ENCODE assay signal across 8 cellular contexts in the genomic region with DNA sequence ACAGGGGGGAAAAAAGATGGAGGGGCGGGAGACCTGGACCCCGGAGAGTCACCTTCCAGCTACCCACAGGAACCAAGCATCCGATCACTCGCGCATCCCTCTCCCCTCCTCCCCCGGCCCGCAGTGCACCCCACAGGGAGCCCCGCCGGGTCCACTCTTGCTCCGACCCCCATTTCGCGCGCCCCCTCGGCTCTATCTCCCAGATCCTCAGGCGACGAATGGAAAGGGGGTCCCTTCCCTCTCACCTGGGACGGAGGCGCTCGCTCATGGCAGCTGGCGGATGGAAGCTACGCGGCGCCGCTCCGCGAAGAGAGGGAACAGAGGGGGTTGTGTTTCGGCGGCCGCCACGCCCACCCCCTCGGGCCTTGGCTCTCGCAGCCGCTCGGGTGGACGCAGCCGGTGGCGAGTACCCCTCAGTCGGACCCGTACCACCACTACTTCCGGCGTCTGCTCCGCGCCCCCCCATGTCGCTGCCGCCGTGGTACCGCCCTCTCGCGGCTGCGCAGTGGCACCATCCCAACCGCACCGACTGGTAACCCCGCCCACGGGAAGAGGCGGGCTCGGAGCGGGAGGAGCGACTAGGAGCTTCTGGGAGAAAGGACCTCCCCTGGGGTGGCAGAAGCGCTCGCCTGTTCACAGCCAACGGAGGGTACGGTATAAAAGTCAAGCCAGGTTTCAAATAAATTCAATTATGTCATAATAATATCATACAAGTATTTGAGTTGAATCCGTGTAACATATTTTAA. TPM values are rescaled to one million over a fixed set of nuclear protein-coding genes. Genes with fewer than 3 reads are reported as not detected.
DNase-seq lines count a peak whose midpoint lies in the region; ATAC-seq, FAIRE-seq and TF ChIP-seq lines count a peak whose summit lies in the region.

No MANE protein-coding gene starts in this region.

- peak; percentile 40 to 61 for TF ChIP-seq POLR2A in H1 (IDR thresholded peaks at IDR 0.05; ENCODE audit: control extremely low read depth in 1 of 2, low read depth in 2 of 2, low read length in 2 of 2)

- no peak for FAIRE-seq in H1 (lab: Jason Lieb, UNC)

- peak; percentile 78 for ATAC-seq in GM21360 (IDR thresholded peaks at IDR 0.05; ENCODE audit: unreplicated experiment)

- H3K14ac ChIP-seq in H1 (ENCODE audit: insufficient read length) (no peak overlapping the region), mesenchymal stem cell (ENCODE audit: low read length in 2 of 2) (peak overlapping the region in 1 of 2 experiments; percentile 94)

- H4K8ac ChIP-seq in H1 (ENCODE audit: extremely low read depth, insufficient read depth, low read length) (peak overlapping the region; percentile 73; the same call in 1 of the 2 replicates), mesenchymal stem cell (ENCODE audit: low read length) (no peak overlapping the region)

- H2AK5ac ChIP-seq in H1 (ENCODE audit: low read depth, low read length): no peak overlapping the region
- H2AK5ac ChIP-seq in mesenchymal stem cell (ENCODE audit: low read length, severe bottlenecking): no peak overlapping the region

- H3K27ac ChIP-seq in H1 (ENCODE audit: low read depth, low read length): peak overlapping the region; percentile 74
- peak overlapping the region; percentile 68 for H3K27ac ChIP-seq in mesenchymal stem cell (ENCODE audit: low read length, poor library complexity, severe bottlenecking)

- CTCF ChIA-PET in H1 (lab: Charles Lee; ENCODE audit: partially characterized antibody): interaction anchor here (1.0 to 2.8 kb wide), 10 partner anchors 16 to 508 kb away, joined by 3 to 10 read pairs (median 4); partner anchors contain the start of genes CDC42EP4 and COG1

- peak overlapping the region; percentile 83 for H3K56ac ChIP-seq in H1 (replicated peaks; ENCODE audit: insufficient read length, low read depth, low read length)

- H3K4me3 ChIP-seq in H1 (ENCODE audit: extremely low read depth in 1 of 4, insufficient read depth in 2 of 4, low read depth in 3 of 4, low read length in 4 of 4) (peak overlapping the region; percentile 90 to 94 (median 92)), mesenchymal stem cell (ENCODE audit: insufficient read depth in 1 of 2, low read depth in 1 of 2, low read length in 2 of 2) (peak overlapping the region; percentile 98 to 99)

- H4K5ac ChIP-seq in H1 (ENCODE audit: insufficient read length, low read depth, low read length): peak overlapping the region; percentile 79

- H2BK120ac ChIP-seq in H1 (replicated peaks; ENCODE audit: low read depth, low read length) (no peak overlapping the region), mesenchymal stem cell (ENCODE audit: low read depth, low read length) (peak overlapping the region; percentile 51)

- H3K9me3 ChIP-seq in H1 (ENCODE audit: insufficient read depth in 2 of 2, low read depth in 1 of 2, low read length in 1 of 2) (no peaks in the 10 kb centered on the region), mesenchymal stem cell (ENCODE audit: control insufficient read depth, low read length) (no peaks in the 10 kb centered on the region)

- peak overlapping the region; percentile 67 to 90 (median 73) for H3K9ac ChIP-seq in H1 (replicated peaks in 1 of 4; ENCODE audit: extremely low read depth in 1 of 4, low read depth in 3 of 4, low read length in 3 of 4)
- peak overlapping the region; percentile 93 for H3K9ac ChIP-seq in mesenchymal stem cell (ENCODE audit: low read length)

- DNase-seq in COR-L47 (lab: John Stamatoyannopoulos, UW) (peak; percentile 95), HT1080 (ENCODE audit: low read depth) (peak; percentile 92), NOMO-1 (lab: John Stamatoyannopoulos, UW; ENCODE audit: unreplicated experiment in 2 of 2) (peak; percentile 87 to 90), H1 (ENCODE audit: low read depth in 1 of 2, low spot score in 2 of 2) (peak; percentile 93 to 99), mesenchymal stem cell (peak; percentile 94)
- DNase-seq in activated CD8-positive, alpha-beta memory T cell treated with anti-CD3 and anti-CD28 coated beads for 48 hours (ENCODE audit: low read depth in 2 of 3, low spot score in 2 of 3): peak; percentile 92 to 96 (median 93)
- peak; percentile 95 for DNase-seq in stimulated activated CD8-positive, alpha-beta memory T cell treated with anti-CD3 and anti-CD28 coated beads, Interleukin-12 subunit alpha, Interleukin-12 subunit beta, amount 100 ng/mL, for 24 hours (ENCODE audit: extremely low read depth)

- H3K23ac ChIP-seq in H1 (ENCODE audit: insufficient read length) (no peak overlapping the region), mesenchymal stem cell (ENCODE audit: low read length in 2 of 2) (peak overlapping the region in 1 of 2 experiments; percentile 14)

- H2BK5ac ChIP-seq in H1 (ENCODE audit: low read depth, low read length) (peak overlapping the region; percentile 82; the same call in 1 of the 2 replicates), mesenchymal stem cell (ENCODE audit: low read depth, low read length, poor library complexity, severe bottlenecking) (peak overlapping the region; percentile 47)

- no peak for TF ChIP-seq RAD21 in H1 (IDR thresholded peaks at IDR 0.05 in 1 of 2, conservative IDR thresholded peaks at IDR 0.05 in 1 of 2; ENCODE audit: low read depth in 2 of 2, low read length in 2 of 2)

- H3K4ac ChIP-seq in H1 (replicated peaks; ENCODE audit: insufficient read length, low read depth, low read length): no peak overlapping the region
- H3K4ac ChIP-seq in mesenchymal stem cell (ENCODE audit: low read depth in 1 of 2, low read length in 2 of 2): peak overlapping the region; percentile 42 to 46

- H3K4me1 ChIP-seq in H1 (replicated peaks in 1 of 4; ENCODE audit: control insufficient read depth in 3 of 4, insufficient read depth in 4 of 4, low read length in 3 of 4) (peaks cover 0 to 9% (median 4%) of the 10 kb centered on the region in 4 experiments; a peak in 5 of 7 replicates), mesenchymal stem cell (ENCODE audit: control insufficient read depth, insufficient read depth, low read depth, low read length) (peaks cover 13% of the 10 kb centered on the region)

- H3K36me3 ChIP-seq in H1 (ENCODE audit: control insufficient read depth in 2 of 4, insufficient read depth in 4 of 4, low read length in 3 of 4) (peaks cover 8 to 19% (median 15%) of the 10 kb centered on the region in 4 experiments; a peak in 6 of 8 replicates), mesenchymal stem cell (ENCODE audit: control insufficient read depth in 1 of 2, insufficient read depth in 2 of 2, low read depth in 1 of 2, low read length in 2 of 2) (peaks cover 6 to 18% of the 10 kb centered on the region in 2 experiments)

- H3K27me3 ChIP-seq in H1 (replicated peaks in 1 of 4; ENCODE audit: control insufficient read depth in 3 of 4, extremely low read depth in 1 of 4, insufficient read depth in 3 of 4, low read length in 3 of 4) (no peaks in the 10 kb centered on the region), mesenchymal stem cell (ENCODE audit: control insufficient read depth in 1 of 2, insufficient read depth in 1 of 2, low read length in 2 of 2) (no peaks in the 10 kb centered on the region)

- TF ChIP-seq CTCF in H1 (IDR thresholded peaks at IDR 0.05; ENCODE audit: control extremely low read depth in 1 of 3, insufficient read depth in 1 of 3, low read depth in 1 of 3, low read length in 3 of 3): peak in 2 of 3 experiments; percentile 15 to 24; a peak in 1 of 4 replicates

- H4K20me1 ChIP-seq in H1 (replicated peaks in 1 of 2; ENCODE audit: control insufficient read depth in 1 of 2, insufficient read depth in 2 of 2, low read length in 2 of 2): peaks cover 2 to 7% of the 10 kb centered on the region in 2 experiments

- H3K18ac ChIP-seq in H1 (ENCODE audit: extremely low read depth, low read length) (peak overlapping the region; percentile 15; the same call in 1 of the 2 replicates), mesenchymal stem cell (ENCODE audit: low read depth in 1 of 2, low read length in 2 of 2) (peak overlapping the region; percentile 64 to 97)

- H3K79me1 ChIP-seq in H1 (ENCODE audit: low read depth, low read length): peaks cover 4% of the 10 kb centered on the region; the same call in 1 of the 2 replicates
- peaks cover 13% of the 10 kb centered on the region for H3K79me1 ChIP-seq in mesenchymal stem cell (replicated peaks; ENCODE audit: low read length, poor library complexity, severe bottlenecking)

- H3K23me2 ChIP-seq in H1 (ENCODE audit: low read depth, low read length): peaks cover 6% of the 10 kb centered on the region

- H3K4me2 ChIP-seq in H1 (ENCODE audit: insufficient read depth in 1 of 2, low read depth in 2 of 2, low read length in 2 of 2): peak overlapping the region; percentile 91 to 99
- H3K4me2 ChIP-seq in mesenchymal stem cell (ENCODE audit: low read length, poor library complexity, severe bottlenecking): peak overlapping the region; percentile 89

- H4K91ac ChIP-seq in H1 (replicated peaks; ENCODE audit: insufficient read length, low read length) (peak overlapping the region; percentile 38), mesenchymal stem cell (ENCODE audit: low read length) (peak overlapping the region; percentile 34)

- peak in 1 of 2 experiments; percentile 41; a peak in 1 of 3 replicates for TF ChIP-seq EP300 in H1 (IDR thresholded peaks at IDR 0.05; ENCODE audit: borderline replicate concordance in 1 of 2, low read depth in 2 of 2, low read length in 2 of 2)

- POLR2A ChIA-PET in H1 (lab: Charles Lee; ENCODE audit: partially characterized antibody): interaction anchor here (0.6 to 2.5 kb wide), 22 partner anchors 9 to 129 kb away, joined by 3 to 18 read pairs (median 5); partner anchors contain the start of genes COG1 and SSTR2

- H2BK12ac ChIP-seq in H1 (ENCODE audit: low read depth, low read length) (no peak overlapping the region), mesenchymal stem cell (ENCODE audit: low read length in 2 of 2) (peak overlapping the region in 1 of 2 experiments; percentile 21)

- H2BK20ac ChIP-seq in H1 (ENCODE audit: low read length): no peak overlapping the region

- H3K79me2 ChIP-seq in H1 (ENCODE audit: control insufficient read depth in 1 of 2, insufficient read depth in 2 of 2, low read length in 2 of 2): peaks cover 10 to 65% of the 10 kb centered on the region in 2 experiments

- WGBS in H1 (ENCODE audit: extremely low coverage in 1 of 2, insufficient coverage in 1 of 2, insufficient read length in 1 of 2, insufficient replicate concordance in 2 of 2, low coverage in 1 of 2, low lambda C conversion rate in 2 of 2, missing lambda C conversion rate in 1 of 2), 2 experiments: 1% methylated on average over 28 of the region's 63 CpGs; no CpG with 5 or more reads in 1 of the 2 experiments
- under 1% methylated on average over 50 of the region's 63 CpGs for WGBS in mesenchymal stem cell

- no peak overlapping the region for H2BK15ac ChIP-seq in H1 (ENCODE audit: low read length)
- peak overlapping the region; percentile 65 for H2BK15ac ChIP-seq in mesenchymal stem cell (ENCODE audit: low read depth, poor library complexity, severe bottlenecking)

- H2AFZ ChIP-seq in H1 (ENCODE audit: low read length) (no peak overlapping the region), mesenchymal stem cell (ENCODE audit: low read depth, low read length) (peak overlapping the region; percentile 95)

RNA-seq across cellular contexts. Expression of gene CPSF4L, which starts 29.7 kb away (rescaled TPM):
- not detected in 2 replicates for total RNA-seq in HT1080 (2014; rRNA removed; shearing (Covaris generic))
- polyA plus RNA-seq in HT1080 (2015; cell fraction: cytosol; rRNA removed): not detected in 2 replicates
- not detected in 2 replicates for polyA plus RNA-seq in HT1080 (2015; cell fraction: nucleus; rRNA removed)
- not detected in 2 replicates for total RNA-seq in H1 (2021; fragmentation: NEBNext Ultra II Directional; extraction: Animal tissue kit (Norgen Biotek cat#: 25700))
- 0.28 TPM in 1 of 2 replicates, not detected in the other for polyA plus RNA-seq in H1 (2011; rRNA removed)
- not detected for polyA plus RNA-seq in H1 (2011; cell fraction: cytosol; rRNA removed)
- not detected for polyA plus RNA-seq in H1 (2011; cell fraction: nucleus; rRNA removed)
- polyA plus RNA-seq in H1 (2012, experiment 1 of 2): not detected in 4 replicates
- polyA plus RNA-seq in H1 (2012, experiment 2 of 2): not detected
- not detected for polyA plus RNA-seq in H1 (2013, experiment 1 of 2)
- polyA plus RNA-seq in H1 (2013, experiment 2 of 2): not detected
- polyA minus RNA-seq in H1 (2011; rRNA and poly(A)+ RNA removed): not detected in 2 replicates
- not detected for polyA minus RNA-seq in H1 (2011; cell fraction: cytosol; rRNA and poly(A)+ RNA removed)
- polyA minus RNA-seq in H1 (2011; cell fraction: nucleus; rRNA and poly(A)+ RNA removed): not detected
- polyA plus RNA-seq in mesenchymal stem cell (2013, experiment 1 of 2): not detected
- polyA plus RNA-seq in mesenchymal stem cell (2013, experiment 2 of 2): not detected

RNA-seq across cellular contexts. Expression of gene COG1, which starts 39.2 kb away (rescaled TPM):
- total RNA-seq in HT1080 (2014; rRNA removed; shearing (Covaris generic)): 20.1 and 34.9 TPM in 2 replicates
- polyA plus RNA-seq in HT1080 (2015; cell fraction: cytosol; rRNA removed): 21.5 and 21.8 TPM in 2 replicates
- 67.6 and 68.1 TPM in 2 replicates for polyA plus RNA-seq in HT1080 (2015; cell fraction: nucleus; rRNA removed)
- total RNA-seq in H1 (2021; fragmentation: NEBNext Ultra II Directional; extraction: Animal tissue kit (Norgen Biotek cat#: 25700)): 18.7 and 19.5 TPM in 2 replicates
- 11.0 and 13.7 TPM in 2 replicates for polyA plus RNA-seq in H1 (2011; rRNA removed)
- polyA plus RNA-seq in H1 (2011; cell fraction: cytosol; rRNA removed): 11.4 TPM
- 33.9 TPM for polyA plus RNA-seq in H1 (2011; cell fraction: nucleus; rRNA removed)
- 18.7 to 20.9 TPM (median 19.7 TPM) in 4 replicates for polyA plus RNA-seq in H1 (2012, experiment 1 of 2)
- polyA plus RNA-seq in H1 (2012, experiment 2 of 2): 13.1 TPM
- 23.1 TPM for polyA plus RNA-seq in H1 (2013, experiment 1 of 2)
- polyA plus RNA-seq in H1 (2013, experiment 2 of 2): 17.5 TPM
- 23.3 and 24.9 TPM in 2 replicates for polyA minus RNA-seq in H1 (2011; rRNA and poly(A)+ RNA removed)
- polyA minus RNA-seq in H1 (2011; cell fraction: cytosol; rRNA and poly(A)+ RNA removed): 7.3 TPM
- polyA minus RNA-seq in H1 (2011; cell fraction: nucleus; rRNA and poly(A)+ RNA removed): 21.1 TPM
- 39.7 TPM for polyA plus RNA-seq in mesenchymal stem cell (2013, experiment 1 of 2)
- 37.5 TPM for polyA plus RNA-seq in mesenchymal stem cell (2013, experiment 2 of 2)

Comparison
In these comparisons a context has a peak if more than half of its experiments do, and no peak if none do; other contexts are left out.
1. Peak in every context shown above with its lines: DNase-seq, ATAC-seq, H3K4me3 ChIP-seq and H3K27ac ChIP-seq.